1 cellular context compared by ENCODE assay signal in genomic region chr7:134357486-134357885, GRCh38.
TF ChIP-seq lines count a peak whose summit lies in the region.

No MANE protein-coding gene starts in this region.

TF ChIP-seq in K562, 482 proteins besides CTCF, POLR2A, EP300 and RAD21:
- TF ChIP-seq EZH2 (IDR thresholded peaks at IDR 0.05; ENCODE audit: borderline replicate concordance, low read depth, low read length) (no peak), ZNF780A (CRISPR knock-in tag; IDR thresholded peaks at IDR 0.05) (no peak), OTX1 (CRISPR knock-in tag; IDR thresholded peaks at IDR 0.05) (no peak), SUPT5H (IDR thresholded peaks at IDR 0.05) (no peak), LARP7 (IDR thresholded peaks at IDR 0.05) (no peak), SRSF3 (IDR thresholded peaks at IDR 0.05; ENCODE audit: insufficient read depth, low read length) (no peak), THRB (CRISPR knock-in tag; conservative IDR thresholded peaks at IDR 0.05) (no peak), FOXP4 (CRISPR knock-in tag; IDR thresholded peaks at IDR 0.05; ENCODE audit: borderline replicate concordance) (no peak), FOXP1 (CRISPR knock-in tag; IDR thresholded peaks at IDR 0.05) (no peak), GTF2E2 (tag; IDR thresholded peaks at IDR 0.05) (no peak), TAF1 (IDR thresholded peaks at IDR 0.05; ENCODE audit: control insufficient read depth, extremely low read depth, insufficient read depth, low read length, severe bottlenecking) (no peak), TCF15 (CRISPR knock-in tag; IDR thresholded peaks at IDR 0.05) (no peak), ZBTB43 (CRISPR knock-in tag; IDR thresholded peaks at IDR 0.05) (no peak), MXI1 (IDR thresholded peaks at IDR 0.05; ENCODE audit: low read depth, low read length) (no peak), RBM14 (IDR thresholded peaks at IDR 0.05; ENCODE audit: borderline replicate concordance, insufficient read depth, low read depth, low read length) (no peak)
